ENCODE assay signal across 13 cellular contexts in the genomic region with DNA sequence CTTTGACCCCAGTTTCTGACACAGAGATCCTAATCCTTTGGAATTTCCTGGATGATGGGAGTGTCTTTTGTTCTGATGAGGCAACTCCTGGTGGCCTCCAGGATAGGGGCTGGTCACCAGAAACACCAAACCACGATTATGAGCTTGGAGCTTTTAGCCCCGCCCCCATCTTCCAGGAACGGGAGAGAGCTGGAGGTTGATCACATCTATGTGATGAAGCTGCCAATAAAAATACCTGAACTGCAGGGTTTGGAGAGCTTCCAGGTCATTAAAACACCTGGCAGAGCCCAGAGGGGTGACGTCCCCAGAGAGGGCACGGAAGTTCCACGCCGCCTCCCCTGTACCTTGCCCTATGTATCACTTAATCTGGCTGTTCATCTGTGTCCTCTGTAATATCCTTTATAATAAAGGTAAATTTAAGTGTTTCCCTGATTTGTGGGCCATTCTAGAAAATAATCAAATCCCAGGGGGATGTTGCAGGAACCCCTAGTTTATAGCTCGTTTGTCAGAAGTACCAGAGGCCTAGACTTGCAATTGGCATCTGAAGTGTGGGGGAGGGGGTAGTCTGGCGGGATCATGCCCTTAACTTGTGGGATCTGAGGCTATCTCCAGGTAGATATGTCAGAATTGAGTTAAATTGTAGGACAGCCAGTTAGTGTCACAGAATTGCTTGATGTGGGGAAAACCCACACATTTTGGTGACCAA. TPM values are rescaled to one million over a fixed set of nuclear protein-coding genes. Genes with fewer than 3 reads are reported as not detected.
DNase-seq lines count a peak whose midpoint lies in the region; ATAC-seq, FAIRE-seq and TF ChIP-seq lines count a peak whose summit lies in the region.
"Had no signal": no experiment of that assay in that cellular context is flagged by ENCODE, and none has a peak within 500 bp of the region (broad histone marks: within the 10 kb centered on the region; RNA-seq: fewer than 3 reads in every experiment).

No MANE protein-coding gene starts in this region.

- TF ChIP-seq CTCF in pancreas (IDR thresholded peaks at IDR 0.05): no peak

- no peaks in the 10 kb centered on the region for H3K27me3 ChIP-seq in pancreas

- no peak overlapping the region for H3K4me3 Mint-ChIP-seq in activated CD8-positive, alpha-beta memory T cell treated with anti-CD3 and anti-CD28 coated beads, Interleukin-2, amount 10 ng/mL, durations not matched to agents 7 days and 5 days
- H3K4me3 Mint-ChIP-seq in activated T-helper 17 cell treated with anti-CD3 and anti-CD28 coated beads, Interleukin-2, amount 50 U/mL, for 72 hours: no peak overlapping the region
- H3K4me3 Mint-ChIP-seq: activated naive CD8-positive, alpha-beta T cell; stimulated activated naive CD8-positive, alpha-beta T cell treated with anti-CD3 and anti-CD28 coated beads, Interleukin-15, amount 100 ng/mL, for 72 hours had no signal

- H3K27me3 Mint-ChIP-seq in activated CD8-positive, alpha-beta memory T cell treated with anti-CD3 and anti-CD28 coated beads, Interleukin-2, amount 10 ng/mL, durations not matched to agents 7 days and 5 days: no peaks in the 10 kb centered on the region
- H3K27me3 Mint-ChIP-seq in activated T-helper 17 cell treated with anti-CD3 and anti-CD28 coated beads, Interleukin-2, amount 50 U/mL, for 72 hours: no peaks in the 10 kb centered on the region
- H3K27me3 Mint-ChIP-seq: activated naive CD8-positive, alpha-beta T cell; stimulated activated naive CD8-positive, alpha-beta T cell treated with anti-CD3 and anti-CD28 coated beads, Interleukin-15, amount 100 ng/mL, for 72 hours had no signal

- no peak overlapping the region for H3K4me3 ChIP-seq in pancreas

- H3K4me1 ChIP-seq in pancreas: peaks cover 0 to 15% (median 0%) of the 10 kb centered on the region in 3 donors

- WGBS in pancreas, 2 donors: 39 to 41% methylated on average over 9 of the region's 9 CpGs

- intact Hi-C loops in pancreas (cut with DNase I): no loop called here

- no peaks in the 10 kb centered on the region for H3K4me1 Mint-ChIP-seq in activated CD8-positive, alpha-beta memory T cell treated with anti-CD3 and anti-CD28 coated beads, Interleukin-2, amount 10 ng/mL, durations not matched to agents 7 days and 5 days
- no peaks in the 10 kb centered on the region for H3K4me1 Mint-ChIP-seq in activated T-helper 17 cell treated with anti-CD3 and anti-CD28 coated beads, Interleukin-2, amount 50 U/mL, for 72 hours
- H3K4me1 Mint-ChIP-seq: stimulated activated naive CD8-positive, alpha-beta T cell treated with anti-CD3 and anti-CD28 coated beads, Interleukin-15, amount 100 ng/mL, for 72 hours had no signal

- H3K27ac ChIP-seq in epithelial cell of prostate: peak overlapping the region; percentile 46
- H3K27ac ChIP-seq in pancreas: peak overlapping the region in 2 of 4 donors; percentile 44 to 50

- no peak overlapping the region for H3K27ac Mint-ChIP-seq in activated CD8-positive, alpha-beta memory T cell treated with anti-CD3 and anti-CD28 coated beads, Interleukin-2, amount 10 ng/mL, durations not matched to agents 7 days and 5 days
- no peak overlapping the region for H3K27ac Mint-ChIP-seq in activated T-helper 17 cell treated with anti-CD3 and anti-CD28 coated beads, Interleukin-2, amount 50 U/mL, for 72 hours
- H3K27ac Mint-ChIP-seq: activated naive CD8-positive, alpha-beta T cell had no signal

- peaks cover 14% of the 10 kb centered on the region for H3K36me3 Mint-ChIP-seq in activated CD8-positive, alpha-beta memory T cell treated with anti-CD3 and anti-CD28 coated beads, Interleukin-2, amount 10 ng/mL, durations not matched to agents 7 days and 5 days
- H3K36me3 Mint-ChIP-seq in activated T-helper 17 cell treated with anti-CD3 and anti-CD28 coated beads, Interleukin-2, amount 50 U/mL, for 72 hours (ENCODE audit: low read depth): peaks cover 68% of the 10 kb centered on the region

- no peaks in the 10 kb centered on the region for H3K9me3 ChIP-seq in pancreas

- H3K36me3 ChIP-seq in pancreas: peaks cover 0 to 24% (median 0%) of the 10 kb centered on the region in 3 donors

- DNase-seq in ELR (ENCODE audit: low read depth): peak; percentile 66
- DNase-seq in NCI-H69 (lab: John Stamatoyannopoulos, UW): peak; percentile 10
- peak; percentile 44 for DNase-seq in epithelial cell of prostate (ENCODE audit: low read depth, low spot score)
- DNase-seq in pancreas: peak in 3 of 6 donors; percentile 58 to 69 (median 60)
- no peak for DNase-seq in activated CD8-positive, alpha-beta memory T cell treated with anti-CD3 and anti-CD28 coated beads, Interleukin-2, amount 10 ng/mL, durations not matched to agents 7 days and 5 days
- no peak for DNase-seq in activated CD4-positive, CD25-positive, alpha-beta regulatory T cell treated with anti-CD3 and anti-CD28 coated beads, Interleukin-2, amount 50 U/mL, for 72 hours
- DNase-seq in UCSD-AML1 (lab: John Stamatoyannopoulos, UW; ENCODE audit: unreplicated experiment): no peak
- DNase-seq: effector memory CD4-positive, alpha-beta T cell; NCI-H2107; stimulated activated CD4-positive, alpha-beta T cell treated with anti-CD3 and anti-CD28 coated beads, Interleukin-1b, Interleukin-23, amount 100 ng/mL, for 48 hours; stimulated activated naive CD8-positive, alpha-beta T cell treated with anti-CD3 and anti-CD28 coated beads, Interleukin-15, amount 100 ng/mL, for 72 hours had no signal

- ATAC-seq in pancreas: peak; percentile 72 to 85 (median 76)
- no peak for ATAC-seq in activated CD8-positive, alpha-beta memory T cell treated with anti-CD3 and anti-CD28 coated beads, Interleukin-2, amount 10 ng/mL, durations not matched to agents 7 days and 5 days
- ATAC-seq in activated T-helper 17 cell treated with anti-CD3 and anti-CD28 coated beads, Interleukin-2, amount 50 U/mL, for 72 hours (replicated peaks): no peak
- ATAC-seq: stimulated activated naive CD8-positive, alpha-beta T cell treated with anti-CD3 and anti-CD28 coated beads, Interleukin-15, amount 100 ng/mL, for 72 hours had no signal

- no peak for FAIRE-seq in pancreas (lab: Jason Lieb, UNC)

- H3K9me3 Mint-ChIP-seq in activated CD8-positive, alpha-beta memory T cell treated with anti-CD3 and anti-CD28 coated beads, Interleukin-2, amount 10 ng/mL, durations not matched to agents 7 days and 5 days (ENCODE audit: low read depth): no peaks in the 10 kb centered on the region
- H3K9me3 Mint-ChIP-seq in activated T-helper 17 cell treated with anti-CD3 and anti-CD28 coated beads, Interleukin-2, amount 50 U/mL, for 72 hours: no peaks in the 10 kb centered on the region
- H3K9me3 Mint-ChIP-seq: stimulated activated naive CD8-positive, alpha-beta T cell treated with anti-CD3 and anti-CD28 coated beads, Interleukin-15, amount 100 ng/mL, for 72 hours had no signal

- CTCF ChIA-PET in activated CD8-positive, alpha-beta memory T cell treated with anti-CD3 and anti-CD28 coated beads, Interleukin-2, amount 10 ng/mL, durations not matched to agents 7 days and 5 days (lab: Charles Lee): no interaction called here

RNA-seq across cellular contexts. Expression of gene APPL2, which starts 21.2 kb away (rescaled TPM):
- 10 to 100 TPM; 14.6 to 26.9 (median 19.0) TPM for total RNA-seq in pancreas
- polyA plus RNA-seq in pancreas: 10 to 100 TPM in 1 of 2 donors, 1 to 10 TPM in 1; 9.7 to 33.4 TPM
- total RNA-seq in activated CD8-positive, alpha-beta memory T cell treated with anti-CD3 and anti-CD28 coated beads, Interleukin-2, amount 10 ng/mL, durations not matched to agents 7 days and 5 days: 10 to 100 TPM; 22.6 to 25.5 TPM
- total RNA-seq in activated T-helper 17 cell treated with anti-CD3 and anti-CD28 coated beads, Interleukin-2, amount 50 U/mL, for 72 hours: 10 to 100 TPM; 16.7 to 23.5 TPM

Comparison
In these comparisons a context has a peak if more than half of its experiments do, and no peak if none do; other contexts are left out.
1. DNase-seq: peak in ELR (single experiment), NCI-H69 (single experiment) and epithelial cell of prostate (single experiment); none in activated CD8-positive, alpha-beta memory T cell treated with anti-CD3 and anti-CD28 coated beads, Interleukin-2, amount 10 ng/mL, durations not matched to agents 7 days and 5 days (single experiment), activated CD4-positive, CD25-positive, alpha-beta regulatory T cell treated with anti-CD3 and anti-CD28 coated beads, Interleukin-2, amount 50 U/mL, for 72 hours (single experiment) and UCSD-AML1 (single experiment).
2. ATAC-seq: peak in pancreas (4 of 4); none in activated CD8-positive, alpha-beta memory T cell treated with anti-CD3 and anti-CD28 coated beads, Interleukin-2, amount 10 ng/mL, durations not matched to agents 7 days and 5 days (single experiment) and activated T-helper 17 cell treated with anti-CD3 and anti-CD28 coated beads, Interleukin-2, amount 50 U/mL, for 72 hours (single experiment).